ENCODE assay signal across 17 cellular contexts in the genomic region with DNA sequence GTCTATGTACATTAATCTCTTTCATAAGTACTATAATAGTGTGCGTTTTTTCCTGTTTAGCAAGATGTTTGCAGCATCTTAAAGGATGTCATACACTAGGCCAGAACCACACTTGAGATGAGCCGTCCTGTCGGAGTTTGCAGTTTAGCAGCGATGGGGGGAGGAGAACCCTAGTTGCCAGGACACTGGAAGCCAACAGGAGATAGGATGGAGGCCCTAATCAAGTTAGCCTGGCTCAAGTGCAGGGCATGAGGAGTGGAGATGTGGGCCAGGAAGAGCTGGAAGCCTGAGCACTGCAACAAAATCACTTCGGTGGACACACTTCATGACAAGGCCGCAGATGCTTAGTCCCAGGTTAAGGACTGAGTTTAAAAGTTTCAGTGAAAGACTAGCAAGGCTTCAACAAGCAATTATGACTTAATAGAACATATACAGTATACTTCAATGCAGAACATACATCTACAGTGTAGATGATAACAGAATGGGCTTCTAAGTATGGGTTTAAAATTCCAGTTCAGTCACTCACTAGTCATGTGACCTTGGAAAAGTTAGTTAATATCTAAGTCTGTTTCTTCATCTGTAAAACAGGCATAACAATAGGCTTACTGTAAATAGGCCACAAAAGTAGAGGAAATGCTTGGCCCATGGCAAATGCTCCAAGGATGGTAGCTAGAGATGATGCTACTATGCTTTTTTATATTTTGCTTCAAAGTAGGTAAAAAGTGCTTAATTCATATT.
"Had no signal": no experiment of that assay in that cellular context is flagged by ENCODE, and none has a peak within 500 bp of the region (broad histone marks: within the 10 kb centered on the region; RNA-seq: fewer than 3 reads in every experiment).

No MANE protein-coding gene starts in this region.

- ATAC-seq: activated CD4-positive, alpha-beta T cell treated with anti-CD3 and anti-CD28 coated beads for 36 hours; activated CD8-positive, alpha-beta memory T cell treated with anti-CD3 and anti-CD28 coated beads, Interleukin-2, amount 10 ng/mL, durations not matched to agents 7 days and 5 days; gastroesophageal sphincter; left lung; natural killer cell treated with Interleukin-12 subunit alpha and Interleukin-12 subunit beta and Interleukin-15 and Interleukin-18, amount 100 ng/mL, for 72 hours; T-helper 17 cell; upper lobe of right lung had no signal

- H3K27me3 ChIP-seq: colonic mucosa, gastroesophageal sphincter, hepatocyte, left lung, upper lobe of right lung had no signal

- H3K4me1 ChIP-seq: colonic mucosa, upper lobe of right lung had no signal

- H3K4me2 ChIP-seq: hepatocyte had no signal

- H3K4me3 ChIP-seq: colonic mucosa, gastroesophageal sphincter, hepatocyte, left lung, upper lobe of right lung had no signal

- DNase-seq: activated CD4-positive, alpha-beta memory T cell treated with anti-CD3 and anti-CD28 coated beads for 36 hours; activated CD4-positive, alpha-beta T cell treated with anti-CD3 and anti-CD28 coated beads for 36 hours; activated CD8-positive, alpha-beta memory T cell treated with anti-CD3 and anti-CD28 coated beads, Interleukin-2, amount 10 ng/mL, durations not matched to agents 7 days and 5 days; activated naive CD4-positive, alpha-beta T cell treated with anti-CD3 and anti-CD28 coated beads for 36 hours; activated T-cell treated with anti-CD3 and anti-CD28 coated beads, Interleukin-2, amount 50 U/mL, for 1 hour; colonic mucosa; left lung; mesendoderm; small intestine; stimulated activated CD4-positive, alpha-beta T cell treated with anti-CD3 and anti-CD28 coated beads, Interleukin-4, amount 100 ng/mL, for 24 hours; stimulated activated naive CD4-positive, alpha-beta T cell; substantia nigra; T-helper 17 cell; upper lobe of right lung had no signal

- H3K9me3 ChIP-seq: colonic mucosa, gastroesophageal sphincter, upper lobe of right lung had no signal

- H2AFZ ChIP-seq: hepatocyte had no signal

- H3K27ac ChIP-seq: colonic mucosa, gastroesophageal sphincter, left lung, upper lobe of right lung had no signal
